Comparison of ENCODE assay signal across 1 cellular context in the genomic region with DNA sequence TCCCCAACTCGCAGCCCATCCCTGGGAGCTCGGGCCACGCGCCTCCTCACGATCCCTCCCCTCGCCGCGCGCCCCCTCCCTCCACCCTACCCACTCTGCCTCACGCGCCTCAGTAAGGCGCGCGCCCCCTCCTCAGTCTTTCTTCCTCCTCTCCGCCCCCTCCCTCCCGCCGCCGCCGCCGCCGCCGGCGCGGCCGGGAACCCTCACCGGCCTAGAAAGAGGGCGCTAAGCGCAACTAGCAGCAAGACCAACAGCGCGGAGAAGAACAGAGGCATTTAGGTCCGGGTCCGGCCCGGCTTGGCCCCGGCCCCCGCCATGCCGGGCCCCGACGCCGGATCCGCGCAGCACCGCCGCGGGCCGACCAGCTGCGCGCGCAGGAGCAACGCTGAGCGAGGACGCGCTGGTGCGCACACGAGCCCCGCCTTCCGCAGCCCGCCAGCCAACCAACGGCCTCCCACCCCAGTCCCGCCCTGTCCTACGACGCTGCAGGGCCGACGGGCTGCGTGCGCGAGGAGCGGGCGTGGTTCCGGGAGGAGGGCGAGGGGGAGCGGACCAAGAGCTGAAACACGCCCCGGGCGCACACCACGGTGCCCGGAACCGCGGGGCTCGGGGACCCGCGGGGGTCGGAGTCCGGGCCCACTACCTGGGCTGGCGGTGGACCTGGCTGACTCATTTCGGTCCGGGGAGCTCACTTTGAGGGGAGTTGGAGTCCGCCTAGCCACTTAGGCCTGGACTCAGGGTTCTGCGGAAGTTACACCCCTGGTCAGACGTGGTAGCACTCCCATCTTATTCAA.
A peak's percentile ranks its signal among the peaks of the same experiment; 100 is the strongest.
TF ChIP-seq lines count a peak whose summit lies in the region.

A gene (minus strand): TSS at position 377 of the 794 bp plus-strand sequence. CDS start 102 bp downstream, at position 275.

TF ChIP-seq in K562, 482 proteins besides CTCF, POLR2A, EP300 and RAD21 (continued from another document and continues in another):
- TF ChIP-seq, protein P1, sequence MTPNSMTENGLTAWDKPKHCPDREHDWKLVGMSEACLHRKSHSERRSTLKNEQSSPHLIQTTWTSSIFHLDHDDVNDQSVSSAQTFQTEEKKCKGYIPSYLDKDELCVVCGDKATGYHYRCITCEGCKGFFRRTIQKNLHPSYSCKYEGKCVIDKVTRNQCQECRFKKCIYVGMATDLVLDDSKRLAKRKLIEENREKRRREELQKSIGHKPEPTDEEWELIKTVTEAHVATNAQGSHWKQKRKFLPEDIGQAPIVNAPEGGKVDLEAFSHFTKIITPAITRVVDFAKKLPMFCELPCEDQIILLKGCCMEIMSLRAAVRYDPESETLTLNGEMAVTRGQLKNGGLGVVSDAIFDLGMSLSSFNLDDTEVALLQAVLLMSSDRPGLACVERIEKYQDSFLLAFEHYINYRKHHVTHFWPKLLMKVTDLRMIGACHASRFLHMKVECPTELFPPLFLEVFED (CRISPR knock-in tag; conservative IDR thresholded peaks at IDR 0.05), result no peak
- TF ChIP-seq TEAD2 (tag; IDR thresholded peaks at IDR 0.05) (no peak), ZFX (CRISPR knock-in tag; IDR thresholded peaks at IDR 0.05) (peak; percentile 94), ETS2 (tag; IDR thresholded peaks at IDR 0.05; ENCODE audit: borderline replicate concordance, poor library complexity, severe bottlenecking) (no peak), TARDBP (IDR thresholded peaks at IDR 0.05) (0 out of 2 replicates have a peak, but pooled peaks have one; percentile 64), SRF (CRISPR knock-in tag; IDR thresholded peaks at IDR 0.05) (no peak; a peak in 1 of 4 replicates), PTRF (tag; IDR thresholded peaks at IDR 0.05) (no peak), ATF7 (IDR thresholded peaks at IDR 0.05) (peak; percentile 90), HDGF (IDR thresholded peaks at IDR 0.05) (no peak), NBN (IDR thresholded peaks at IDR 0.05; ENCODE audit: low read depth) (peak; percentile 41), HLTF (IDR thresholded peaks at IDR 0.05) (peak; percentile 49; the same call in 1 of the 2 replicates), RBM34 (IDR thresholded peaks at IDR 0.05; ENCODE audit: borderline replicate concordance, insufficient read depth, low read length) (0 out of 2 replicates have a peak, but pooled peaks have one; percentile 85), BHLHE40 (IDR thresholded peaks at IDR 0.05; ENCODE audit: low read length) (peak; percentile 59; the same call in 1 of the 2 replicates), RFX1 (IDR thresholded peaks at IDR 0.05) (no peak), ZNF311 (CRISPR knock-in tag; IDR thresholded peaks at IDR 0.05) (no peak), MTA3 (IDR thresholded peaks at IDR 0.05; ENCODE audit: borderline replicate concordance) (peak; percentile 92), SUPT5H (IDR thresholded peaks at IDR 0.05) (peak; percentile 90)
- TF ChIP-seq, protein P2, sequence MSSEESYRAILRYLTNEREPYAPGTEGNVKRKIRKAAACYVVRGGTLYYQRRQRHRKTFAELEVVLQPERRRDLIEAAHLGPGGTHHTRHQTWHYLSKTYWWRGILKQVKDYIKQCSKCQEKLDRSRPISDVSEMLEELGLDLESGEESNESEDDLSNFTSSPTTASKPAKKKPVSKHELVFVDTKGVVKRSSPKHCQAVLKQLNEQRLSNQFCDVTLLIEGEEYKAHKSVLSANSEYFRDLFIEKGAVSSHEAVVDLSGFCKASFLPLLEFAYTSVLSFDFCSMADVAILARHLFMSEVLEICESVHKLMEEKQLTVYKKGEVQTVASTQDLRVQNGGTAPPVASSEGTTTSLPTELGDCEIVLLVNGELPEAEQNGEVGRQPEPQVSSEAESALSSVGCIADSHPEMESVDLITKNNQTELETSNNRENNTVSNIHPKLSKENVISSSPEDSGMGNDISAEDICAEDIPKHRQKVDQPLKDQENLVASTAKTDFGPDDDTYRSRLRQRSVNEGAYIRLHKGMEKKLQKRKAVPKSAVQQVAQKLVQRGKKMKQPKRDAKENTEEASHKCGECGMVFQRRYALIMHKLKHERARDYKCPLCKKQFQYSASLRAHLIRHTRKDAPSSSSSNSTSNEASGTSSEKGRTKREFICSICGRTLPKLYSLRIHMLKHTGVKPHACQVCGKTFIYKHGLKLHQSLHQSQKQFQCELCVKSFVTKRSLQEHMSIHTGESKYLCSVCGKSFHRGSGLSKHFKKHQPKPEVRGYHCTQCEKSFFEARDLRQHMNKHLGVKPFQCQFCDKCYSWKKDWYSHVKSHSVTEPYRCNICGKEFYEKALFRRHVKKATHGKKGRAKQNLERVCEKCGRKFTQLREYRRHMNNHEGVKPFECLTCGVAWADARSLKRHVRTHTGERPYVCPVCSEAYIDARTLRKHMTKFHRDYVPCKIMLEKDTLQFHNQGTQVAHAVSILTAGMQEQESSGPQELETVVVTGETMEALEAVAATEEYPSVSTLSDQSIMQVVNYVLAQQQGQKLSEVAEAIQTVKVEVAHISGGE (CRISPR knock-in tag; IDR thresholded peaks at IDR 0.05), result peak in 2 of 3 experiments; percentile 85 to 97; a peak in 5 of 6 replicates
- TF ChIP-seq, protein P3, sequence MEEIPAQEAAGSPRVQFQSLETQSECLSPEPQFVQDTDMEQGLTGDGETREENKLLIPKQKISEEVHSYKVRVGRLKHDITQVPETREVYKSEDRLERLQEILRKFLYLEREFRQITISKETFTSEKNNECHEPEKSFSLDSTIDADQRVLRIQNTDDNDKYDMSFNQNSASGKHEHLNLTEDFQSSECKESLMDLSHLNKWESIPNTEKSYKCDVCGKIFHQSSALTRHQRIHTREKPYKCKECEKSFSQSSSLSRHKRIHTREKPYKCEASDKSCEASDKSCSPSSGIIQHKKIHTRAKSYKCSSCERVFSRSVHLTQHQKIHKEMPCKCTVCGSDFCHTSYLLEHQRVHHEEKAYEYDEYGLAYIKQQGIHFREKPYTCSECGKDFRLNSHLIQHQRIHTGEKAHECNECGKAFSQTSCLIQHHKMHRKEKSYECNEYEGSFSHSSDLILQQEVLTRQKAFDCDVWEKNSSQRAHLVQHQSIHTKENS (CRISPR knock-in tag; IDR thresholded peaks at IDR 0.05), result no peak
- TF ChIP-seq, protein P4, sequence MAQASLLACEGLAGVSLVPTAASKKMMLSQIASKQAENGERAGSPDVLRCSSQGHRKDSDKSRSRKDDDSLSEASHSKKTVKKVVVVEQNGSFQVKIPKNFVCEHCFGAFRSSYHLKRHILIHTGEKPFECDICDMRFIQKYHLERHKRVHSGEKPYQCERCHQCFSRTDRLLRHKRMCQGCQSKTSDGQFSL (CRISPR knock-in tag; IDR thresholded peaks at IDR 0.05), result peak; percentile 81
- TF ChIP-seq, protein P4 (tag; IDR thresholded peaks at IDR 0.05), result 0 out of 4 replicates have a peak, but pooled peaks of 1 of the 2 experiments have one; percentile 26
- TF ChIP-seq, protein P5, sequence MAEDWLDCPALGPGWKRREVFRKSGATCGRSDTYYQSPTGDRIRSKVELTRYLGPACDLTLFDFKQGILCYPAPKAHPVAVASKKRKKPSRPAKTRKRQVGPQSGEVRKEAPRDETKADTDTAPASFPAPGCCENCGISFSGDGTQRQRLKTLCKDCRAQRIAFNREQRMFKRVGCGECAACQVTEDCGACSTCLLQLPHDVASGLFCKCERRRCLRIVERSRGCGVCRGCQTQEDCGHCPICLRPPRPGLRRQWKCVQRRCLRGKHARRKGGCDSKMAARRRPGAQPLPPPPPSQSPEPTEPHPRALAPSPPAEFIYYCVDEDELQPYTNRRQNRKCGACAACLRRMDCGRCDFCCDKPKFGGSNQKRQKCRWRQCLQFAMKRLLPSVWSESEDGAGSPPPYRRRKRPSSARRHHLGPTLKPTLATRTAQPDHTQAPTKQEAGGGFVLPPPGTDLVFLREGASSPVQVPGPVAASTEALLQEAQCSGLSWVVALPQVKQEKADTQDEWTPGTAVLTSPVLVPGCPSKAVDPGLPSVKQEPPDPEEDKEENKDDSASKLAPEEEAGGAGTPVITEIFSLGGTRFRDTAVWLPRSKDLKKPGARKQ (CRISPR knock-in tag; IDR thresholded peaks at IDR 0.05), result no peak
- TF ChIP-seq, protein P6, sequence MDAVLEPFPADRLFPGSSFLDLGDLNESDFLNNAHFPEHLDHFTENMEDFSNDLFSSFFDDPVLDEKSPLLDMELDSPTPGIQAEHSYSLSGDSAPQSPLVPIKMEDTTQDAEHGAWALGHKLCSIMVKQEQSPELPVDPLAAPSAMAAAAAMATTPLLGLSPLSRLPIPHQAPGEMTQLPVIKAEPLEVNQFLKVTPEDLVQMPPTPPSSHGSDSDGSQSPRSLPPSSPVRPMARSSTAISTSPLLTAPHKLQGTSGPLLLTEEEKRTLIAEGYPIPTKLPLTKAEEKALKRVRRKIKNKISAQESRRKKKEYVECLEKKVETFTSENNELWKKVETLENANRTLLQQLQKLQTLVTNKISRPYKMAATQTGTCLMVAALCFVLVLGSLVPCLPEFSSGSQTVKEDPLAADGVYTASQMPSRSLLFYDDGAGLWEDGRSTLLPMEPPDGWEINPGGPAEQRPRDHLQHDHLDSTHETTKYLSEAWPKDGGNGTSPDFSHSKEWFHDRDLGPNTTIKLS (IDR thresholded peaks at IDR 0.05; ENCODE audit: borderline replicate concordance, low read depth), result peak; percentile 64; the same call in 1 of the 2 replicates
- TF ChIP-seq, protein P7, sequence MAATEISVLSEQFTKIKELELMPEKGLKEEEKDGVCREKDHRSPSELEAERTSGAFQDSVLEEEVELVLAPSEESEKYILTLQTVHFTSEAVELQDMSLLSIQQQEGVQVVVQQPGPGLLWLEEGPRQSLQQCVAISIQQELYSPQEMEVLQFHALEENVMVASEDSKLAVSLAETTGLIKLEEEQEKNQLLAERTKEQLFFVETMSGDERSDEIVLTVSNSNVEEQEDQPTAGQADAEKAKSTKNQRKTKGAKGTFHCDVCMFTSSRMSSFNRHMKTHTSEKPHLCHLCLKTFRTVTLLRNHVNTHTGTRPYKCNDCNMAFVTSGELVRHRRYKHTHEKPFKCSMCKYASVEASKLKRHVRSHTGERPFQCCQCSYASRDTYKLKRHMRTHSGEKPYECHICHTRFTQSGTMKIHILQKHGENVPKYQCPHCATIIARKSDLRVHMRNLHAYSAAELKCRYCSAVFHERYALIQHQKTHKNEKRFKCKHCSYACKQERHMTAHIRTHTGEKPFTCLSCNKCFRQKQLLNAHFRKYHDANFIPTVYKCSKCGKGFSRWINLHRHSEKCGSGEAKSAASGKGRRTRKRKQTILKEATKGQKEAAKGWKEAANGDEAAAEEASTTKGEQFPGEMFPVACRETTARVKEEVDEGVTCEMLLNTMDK (IDR thresholded peaks at IDR 0.05; ENCODE audit: borderline replicate concordance, insufficient read depth, low read depth, low read length, poor library complexity, severe bottlenecking), result no peak
- TF ChIP-seq, protein P8, sequence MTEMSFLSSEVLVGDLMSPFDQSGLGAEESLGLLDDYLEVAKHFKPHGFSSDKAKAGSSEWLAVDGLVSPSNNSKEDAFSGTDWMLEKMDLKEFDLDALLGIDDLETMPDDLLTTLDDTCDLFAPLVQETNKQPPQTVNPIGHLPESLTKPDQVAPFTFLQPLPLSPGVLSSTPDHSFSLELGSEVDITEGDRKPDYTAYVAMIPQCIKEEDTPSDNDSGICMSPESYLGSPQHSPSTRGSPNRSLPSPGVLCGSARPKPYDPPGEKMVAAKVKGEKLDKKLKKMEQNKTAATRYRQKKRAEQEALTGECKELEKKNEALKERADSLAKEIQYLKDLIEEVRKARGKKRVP (CRISPR knock-in tag; IDR thresholded peaks at IDR 0.05), result peak; percentile 61; the same call in 1 of the 2 replicates
- TF ChIP-seq, protein P9, sequence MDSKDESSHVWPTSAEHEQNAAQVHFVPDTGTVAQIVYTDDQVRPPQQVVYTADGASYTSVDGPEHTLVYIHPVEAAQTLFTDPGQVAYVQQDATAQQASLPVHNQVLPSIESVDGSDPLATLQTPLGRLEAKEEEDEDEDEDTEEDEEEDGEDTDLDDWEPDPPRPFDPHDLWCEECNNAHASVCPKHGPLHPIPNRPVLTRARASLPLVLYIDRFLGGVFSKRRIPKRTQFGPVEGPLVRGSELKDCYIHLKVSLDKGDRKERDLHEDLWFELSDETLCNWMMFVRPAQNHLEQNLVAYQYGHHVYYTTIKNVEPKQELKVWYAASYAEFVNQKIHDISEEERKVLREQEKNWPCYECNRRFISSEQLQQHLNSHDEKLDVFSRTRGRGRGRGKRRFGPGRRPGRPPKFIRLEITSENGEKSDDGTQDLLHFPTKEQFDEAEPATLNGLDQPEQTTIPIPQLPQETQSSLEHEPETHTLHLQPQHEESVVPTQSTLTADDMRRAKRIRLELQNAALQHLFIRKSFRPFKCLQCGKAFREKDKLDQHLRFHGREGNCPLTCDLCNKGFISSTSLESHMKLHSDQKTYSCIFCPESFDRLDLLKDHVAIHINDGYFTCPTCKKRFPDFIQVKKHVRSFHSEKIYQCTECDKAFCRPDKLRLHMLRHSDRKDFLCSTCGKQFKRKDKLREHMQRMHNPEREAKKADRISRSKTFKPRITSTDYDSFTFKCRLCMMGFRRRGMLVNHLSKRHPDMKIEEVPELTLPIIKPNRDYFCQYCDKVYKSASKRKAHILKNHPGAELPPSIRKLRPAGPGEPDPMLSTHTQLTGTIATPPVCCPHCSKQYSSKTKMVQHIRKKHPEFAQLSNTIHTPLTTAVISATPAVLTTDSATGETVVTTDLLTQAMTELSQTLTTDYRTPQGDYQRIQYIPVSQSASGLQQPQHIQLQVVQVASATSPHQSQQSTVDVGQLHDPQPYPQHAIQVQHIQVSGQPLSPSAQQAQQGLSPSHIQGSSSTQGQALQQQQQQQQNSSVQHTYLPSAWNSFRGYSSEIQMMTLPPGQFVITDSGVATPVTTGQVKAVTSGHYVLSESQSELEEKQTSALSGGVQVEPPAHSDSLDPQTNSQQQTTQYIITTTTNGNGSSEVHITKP (IDR thresholded peaks at IDR 0.05; ENCODE audit: partially characterized antibody), result peak; percentile 96
- TF ChIP-seq, protein P10, sequence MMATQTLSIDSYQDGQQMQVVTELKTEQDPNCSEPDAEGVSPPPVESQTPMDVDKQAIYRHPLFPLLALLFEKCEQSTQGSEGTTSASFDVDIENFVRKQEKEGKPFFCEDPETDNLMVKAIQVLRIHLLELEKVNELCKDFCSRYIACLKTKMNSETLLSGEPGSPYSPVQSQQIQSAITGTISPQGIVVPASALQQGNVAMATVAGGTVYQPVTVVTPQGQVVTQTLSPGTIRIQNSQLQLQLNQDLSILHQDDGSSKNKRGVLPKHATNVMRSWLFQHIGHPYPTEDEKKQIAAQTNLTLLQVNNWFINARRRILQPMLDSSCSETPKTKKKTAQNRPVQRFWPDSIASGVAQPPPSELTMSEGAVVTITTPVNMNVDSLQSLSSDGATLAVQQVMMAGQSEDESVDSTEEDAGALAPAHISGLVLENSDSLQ (IDR thresholded peaks at IDR 0.05), result no peak
